Comparison of ENCODE assay signal across 31 cellular contexts in genomic region chr19:1369214-1369805, GRCh38.
"Had no signal": no experiment of that assay in that cellular context is flagged by ENCODE, and none has a peak within 500 bp of the region (broad histone marks: within the 10 kb centered on the region; RNA-seq: fewer than 3 reads in every experiment).

No MANE protein-coding gene starts in this region.

- H3K27me3 Mint-ChIP-seq: activated CD4-positive, alpha-beta memory T cell treated with anti-CD3 and anti-CD28 coated beads for 36 hours; activated CD4-positive, alpha-beta T cell treated with anti-CD3 and anti-CD28 coated beads for 36 hours; activated CD4-positive, alpha-beta T cell treated with anti-CD3 and anti-CD28 coated beads, Interleukin-2, amount 10 ng/mL, durations not matched to agents 24 days and 14 days; activated CD8-positive, alpha-beta memory T cell treated with anti-CD3 and anti-CD28 coated beads, Interleukin-2, amount 10 ng/mL, durations not matched to agents 7 days and 5 days; activated naive CD4-positive, alpha-beta T cell treated with anti-CD3 and anti-CD28 coated beads, Interleukin-2, amount 10 ng/mL, durations not matched to agents 7 days and 5 days; activated naive CD8-positive, alpha-beta T cell; activated T-cell treated with anti-CD3 and anti-CD28 coated beads, Interleukin-2, amount 50 U/mL, for 24 hours; effector memory CD8-positive, alpha-beta T cell had no signal

- H3K27me3 ChIP-seq: body of pancreas, esophagus muscularis mucosa, foreskin keratinocyte, gastrocnemius medialis, heart right ventricle had no signal

- H3K4me3 Mint-ChIP-seq: activated CD4-positive, alpha-beta memory T cell treated with anti-CD3 and anti-CD28 coated beads for 36 hours; activated CD4-positive, alpha-beta T cell treated with anti-CD3 and anti-CD28 coated beads for 36 hours; activated CD4-positive, alpha-beta T cell treated with anti-CD3 and anti-CD28 coated beads, Interleukin-2, amount 10 ng/mL, durations not matched to agents 24 days and 14 days; activated CD8-positive, alpha-beta memory T cell treated with anti-CD3 and anti-CD28 coated beads, Interleukin-2, amount 10 ng/mL, durations not matched to agents 7 days and 5 days; activated CD8-positive, alpha-beta T cell treated with anti-CD3 and anti-CD28 coated beads, Interleukin-2, amount 10 ng/mL, durations not matched to agents 7 days and 5 days; activated naive CD4-positive, alpha-beta T cell treated with anti-CD3 and anti-CD28 coated beads, Interleukin-2, amount 10 ng/mL, durations not matched to agents 7 days and 5 days; activated naive CD8-positive, alpha-beta T cell; activated T-cell treated with anti-CD3 and anti-CD28 coated beads, Interleukin-2, amount 50 U/mL, for 24 hours; activated T-cell treated with anti-CD3 and anti-CD28 coated beads, Interleukin-2, amount 50 U/mL, for 72 hours; effector memory CD8-positive, alpha-beta T cell had no signal

- FAIRE-seq: colon had no signal

- H3K4me1 ChIP-seq: foreskin keratinocyte had no signal

- H3K27ac Mint-ChIP-seq: activated CD4-positive, alpha-beta memory T cell treated with anti-CD3 and anti-CD28 coated beads for 36 hours; activated CD4-positive, alpha-beta T cell treated with anti-CD3 and anti-CD28 coated beads for 36 hours; activated CD4-positive, alpha-beta T cell treated with anti-CD3 and anti-CD28 coated beads, Interleukin-2, amount 10 ng/mL, durations not matched to agents 24 days and 14 days; activated CD8-positive, alpha-beta memory T cell treated with anti-CD3 and anti-CD28 coated beads, Interleukin-2, amount 10 ng/mL, durations not matched to agents 7 days and 5 days; activated CD8-positive, alpha-beta T cell treated with anti-CD3 and anti-CD28 coated beads, Interleukin-2, amount 10 ng/mL, durations not matched to agents 7 days and 5 days; activated naive CD4-positive, alpha-beta T cell treated with anti-CD3 and anti-CD28 coated beads, Interleukin-2, amount 10 ng/mL, durations not matched to agents 7 days and 5 days; activated naive CD8-positive, alpha-beta T cell; activated T-cell treated with anti-CD3 and anti-CD28 coated beads, Interleukin-2, amount 50 U/mL, for 24 hours; activated T-cell treated with anti-CD3 and anti-CD28 coated beads, Interleukin-2, amount 50 U/mL, for 72 hours had no signal

- ATAC-seq: activated CD4-positive, alpha-beta T cell treated with anti-CD3 and anti-CD28 coated beads for 36 hours; activated CD8-positive, alpha-beta memory T cell treated with anti-CD3 and anti-CD28 coated beads, Interleukin-2, amount 10 ng/mL, durations not matched to agents 7 days and 5 days; activated CD8-positive, alpha-beta T cell treated with anti-CD3 and anti-CD28 coated beads, Interleukin-2, amount 10 ng/mL, durations not matched to agents 7 days and 5 days; activated T-cell treated with anti-CD3 and anti-CD28 coated beads, Interleukin-2, amount 50 U/mL, for 72 hours; body of pancreas; effector memory CD8-positive, alpha-beta T cell; foreskin keratinocyte; gastrocnemius medialis; heart right ventricle had no signal

- H3K9me3 ChIP-seq: body of pancreas, esophagus muscularis mucosa, gastrocnemius medialis, heart right ventricle had no signal

- DNase-seq: activated CD4-positive, alpha-beta memory T cell treated with anti-CD3 and anti-CD28 coated beads for 36 hours; activated CD4-positive, alpha-beta T cell treated with anti-CD3 and anti-CD28 coated beads for 36 hours; activated CD4-positive, alpha-beta T cell treated with anti-CD3 and anti-CD28 coated beads, Interleukin-2, amount 10 ng/mL, durations not matched to agents 24 days and 14 days; activated CD4-positive, CD25-positive, alpha-beta regulatory T cell; activated CD4-positive, CD25-positive, alpha-beta regulatory T cell treated with anti-CD3 and anti-CD28 coated beads, Interleukin-2, amount 50 U/mL, for 72 hours; activated CD8-positive, alpha-beta memory T cell treated with anti-CD3 and anti-CD28 coated beads, Interleukin-2, amount 10 ng/mL, durations not matched to agents 7 days and 5 days; activated CD8-positive, alpha-beta memory T cell treated with anti-CD3 and anti-CD28 coated beads, Interleukin-2, amount 50 U/mL, for 48 hours; activated CD8-positive, alpha-beta T cell treated with anti-CD3 and anti-CD28 coated beads, Interleukin-2, amount 10 ng/mL, durations not matched to agents 7 days and 5 days; activated gamma-delta T cell; activated naive CD4-positive, alpha-beta T cell; activated naive CD4-positive, alpha-beta T cell treated with anti-CD3 and anti-CD28 coated beads, Interleukin-2, amount 10 ng/mL, durations not matched to agents 7 days and 5 days; activated T-cell treated with anti-CD3 and anti-CD28 coated beads for 4 hours; activated T-cell treated with anti-CD3 and anti-CD28 coated beads, Interleukin-2, amount 50 U/mL, for 24 hours; activated T-cell treated with anti-CD3 and anti-CD28 coated beads, Interleukin-2, amount 50 U/mL, for 72 hours; amygdala; aorta; body of pancreas; caudate nucleus; cortex of kidney; dermis blood vessel endothelial cell; effector CD4-positive, alpha-beta T cell; effector memory CD8-positive, alpha-beta T cell; erythroblast; foreskin keratinocyte; gastrocnemius medialis; glutamatergic neuron; heart right ventricle; T-helper 2 cell had no signal

- H3K9me3 Mint-ChIP-seq: activated CD4-positive, alpha-beta memory T cell treated with anti-CD3 and anti-CD28 coated beads for 36 hours; activated CD4-positive, alpha-beta T cell treated with anti-CD3 and anti-CD28 coated beads, Interleukin-2, amount 10 ng/mL, durations not matched to agents 24 days and 14 days; activated naive CD4-positive, alpha-beta T cell treated with anti-CD3 and anti-CD28 coated beads, Interleukin-2, amount 10 ng/mL, durations not matched to agents 7 days and 5 days; activated T-cell treated with anti-CD3 and anti-CD28 coated beads, Interleukin-2, amount 50 U/mL, for 24 hours; activated T-cell treated with anti-CD3 and anti-CD28 coated beads, Interleukin-2, amount 50 U/mL, for 72 hours; effector memory CD8-positive, alpha-beta T cell had no signal

- H3K4me3 ChIP-seq: body of pancreas, esophagus muscularis mucosa, gastrocnemius medialis, heart right ventricle had no signal

- H3K27ac ChIP-seq: body of pancreas, esophagus muscularis mucosa, foreskin keratinocyte, gastrocnemius medialis, heart right ventricle had no signal
